ENCODE assay signal across 1 cellular context in genomic region chr1:116176306-116176789, GRCh38.
TF ChIP-seq lines count a peak whose summit lies in the region.

No MANE protein-coding gene starts in this region.

TF ChIP-seq in HepG2, 621 proteins besides CTCF, POLR2A, EP300 and RAD21 (continued from another document):
- TF ChIP-seq, protein P1, sequence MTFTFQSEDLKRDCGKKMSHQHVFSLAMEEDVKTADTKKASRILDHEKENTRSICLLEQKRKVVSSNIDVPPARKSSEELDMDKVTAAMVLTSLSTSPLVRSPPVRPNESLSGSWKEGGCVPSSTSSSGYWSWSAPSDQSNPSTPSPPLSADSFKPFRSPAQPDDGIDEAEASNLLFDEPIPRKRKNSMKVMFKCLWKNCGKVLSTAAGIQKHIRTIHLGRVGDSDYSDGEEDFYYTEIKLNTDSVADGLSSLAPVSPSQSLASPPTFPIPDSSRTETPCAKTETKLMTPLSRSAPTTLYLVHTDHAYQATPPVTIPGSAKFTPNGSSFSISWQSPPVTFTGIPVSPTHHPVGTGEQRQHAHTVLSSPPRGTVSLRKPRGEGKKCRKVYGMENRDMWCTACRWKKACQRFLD (CRISPR knock-in tag; IDR thresholded peaks at IDR 0.05; ENCODE audit: borderline replicate concordance), result no peak
- TF ChIP-seq, protein P2, sequence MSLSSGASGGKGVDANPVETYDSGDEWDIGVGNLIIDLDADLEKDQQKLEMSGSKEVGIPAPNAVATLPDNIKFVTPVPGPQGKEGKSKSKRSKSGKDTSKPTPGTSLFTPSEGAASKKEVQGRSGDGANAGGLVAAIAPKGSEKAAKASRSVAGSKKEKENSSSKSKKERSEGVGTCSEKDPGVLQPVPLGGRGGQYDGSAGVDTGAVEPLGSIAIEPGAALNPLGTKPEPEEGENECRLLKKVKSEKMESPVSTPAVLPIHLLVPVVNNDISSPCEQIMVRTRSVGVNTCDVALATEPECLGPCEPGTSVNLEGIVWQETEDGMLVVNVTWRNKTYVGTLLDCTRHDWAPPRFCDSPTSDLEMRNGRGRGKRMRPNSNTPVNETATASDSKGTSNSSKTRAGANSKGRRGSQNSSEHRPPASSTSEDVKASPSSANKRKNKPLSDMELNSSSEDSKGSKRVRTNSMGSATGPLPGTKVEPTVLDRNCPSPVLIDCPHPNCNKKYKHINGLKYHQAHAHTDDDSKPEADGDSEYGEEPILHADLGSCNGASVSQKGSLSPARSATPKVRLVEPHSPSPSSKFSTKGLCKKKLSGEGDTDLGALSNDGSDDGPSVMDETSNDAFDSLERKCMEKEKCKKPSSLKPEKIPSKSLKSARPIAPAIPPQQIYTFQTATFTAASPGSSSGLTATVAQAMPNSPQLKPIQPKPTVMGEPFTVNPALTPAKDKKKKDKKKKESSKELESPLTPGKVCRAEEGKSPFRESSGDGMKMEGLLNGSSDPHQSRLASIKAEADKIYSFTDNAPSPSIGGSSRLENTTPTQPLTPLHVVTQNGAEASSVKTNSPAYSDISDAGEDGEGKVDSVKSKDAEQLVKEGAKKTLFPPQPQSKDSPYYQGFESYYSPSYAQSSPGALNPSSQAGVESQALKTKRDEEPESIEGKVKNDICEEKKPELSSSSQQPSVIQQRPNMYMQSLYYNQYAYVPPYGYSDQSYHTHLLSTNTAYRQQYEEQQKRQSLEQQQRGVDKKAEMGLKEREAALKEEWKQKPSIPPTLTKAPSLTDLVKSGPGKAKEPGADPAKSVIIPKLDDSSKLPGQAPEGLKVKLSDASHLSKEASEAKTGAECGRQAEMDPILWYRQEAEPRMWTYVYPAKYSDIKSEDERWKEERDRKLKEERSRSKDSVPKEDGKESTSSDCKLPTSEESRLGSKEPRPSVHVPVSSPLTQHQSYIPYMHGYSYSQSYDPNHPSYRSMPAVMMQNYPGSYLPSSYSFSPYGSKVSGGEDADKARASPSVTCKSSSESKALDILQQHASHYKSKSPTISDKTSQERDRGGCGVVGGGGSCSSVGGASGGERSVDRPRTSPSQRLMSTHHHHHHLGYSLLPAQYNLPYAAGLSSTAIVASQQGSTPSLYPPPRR (CRISPR knock-in tag; IDR thresholded peaks at IDR 0.05; ENCODE audit: borderline replicate concordance), result peak; percentile 76
- TF ChIP-seq ADNP (CRISPR knock-in tag; IDR thresholded peaks at IDR 0.05), result peak; percentile 34; the same call in 1 of the 2 replicates
- TF ChIP-seq NR2C2 (CRISPR knock-in tag; IDR thresholded peaks at IDR 0.05; ENCODE audit: borderline replicate concordance), result peak; percentile 76; the same call in 1 of the 2 replicates
- peak; percentile 82 for TF ChIP-seq ISL2 (CRISPR knock-in tag; IDR thresholded peaks at IDR 0.05)
- TF ChIP-seq PHF20 (CRISPR knock-in tag; IDR thresholded peaks at IDR 0.05), result peak; percentile 35; the same call in 1 of the 2 replicates
- no peak for TF ChIP-seq SYNCRIP (IDR thresholded peaks at IDR 0.05; ENCODE audit: insufficient read depth, low read depth, low read length)
- peak; percentile 27; the same call in 1 of the 2 replicates for TF ChIP-seq SPEN (CRISPR knock-in tag; IDR thresholded peaks at IDR 0.05; ENCODE audit: low read depth)
- peak; percentile 29; the same call in 1 of the 2 replicates for TF ChIP-seq ZFX (CRISPR knock-in tag; IDR thresholded peaks at IDR 0.05; ENCODE audit: low read depth)
- TF ChIP-seq TARDBP (CRISPR knock-in tag; IDR thresholded peaks at IDR 0.05), result peak; percentile 60; the same call in 1 of the 2 replicates
- TF ChIP-seq ZNF562 (CRISPR knock-in tag; IDR thresholded peaks at IDR 0.05; ENCODE audit: borderline replicate concordance), result no peak
- no peak for TF ChIP-seq ZFP36 (IDR thresholded peaks at IDR 0.05; ENCODE audit: borderline replicate concordance, low read depth, low read length, partially characterized antibody)
- TF ChIP-seq, protein P3, sequence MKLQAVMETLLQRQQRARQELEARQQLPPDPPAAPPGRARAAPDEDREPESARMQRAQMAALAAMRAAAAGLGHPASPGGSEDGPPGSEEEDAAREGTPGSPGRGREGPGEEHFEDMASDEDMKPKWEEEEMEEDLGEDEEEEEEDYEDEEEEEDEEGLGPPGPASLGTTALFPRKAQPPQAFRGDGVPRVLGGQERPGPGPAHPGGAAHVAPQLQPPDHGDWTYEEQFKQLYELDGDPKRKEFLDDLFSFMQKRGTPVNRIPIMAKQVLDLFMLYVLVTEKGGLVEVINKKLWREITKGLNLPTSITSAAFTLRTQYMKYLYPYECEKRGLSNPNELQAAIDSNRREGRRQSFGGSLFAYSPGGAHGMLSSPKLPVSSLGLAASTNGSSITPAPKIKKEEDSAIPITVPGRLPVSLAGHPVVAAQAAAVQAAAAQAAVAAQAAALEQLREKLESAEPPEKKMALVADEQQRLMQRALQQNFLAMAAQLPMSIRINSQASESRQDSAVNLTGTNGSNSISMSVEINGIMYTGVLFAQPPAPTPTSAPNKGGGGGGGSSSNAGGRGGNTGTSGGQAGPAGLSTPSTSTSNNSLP (IDR thresholded peaks at IDR 0.05; ENCODE audit: low read depth, low read length), result no peak
- peak; percentile 27; the same call in 1 of the 2 replicates for TF ChIP-seq MIER3 (CRISPR knock-in tag; IDR thresholded peaks at IDR 0.05; ENCODE audit: borderline replicate concordance)
- TF ChIP-seq ZSCAN9 (CRISPR knock-in tag; IDR thresholded peaks at IDR 0.05; ENCODE audit: borderline replicate concordance), result peak; percentile 45; the same call in 1 of the 2 replicates
- 0 out of 2 replicates have a peak, but pooled peaks have one; percentile 42 for TF ChIP-seq DPF2 (CRISPR knock-in tag; IDR thresholded peaks at IDR 0.05; ENCODE audit: borderline replicate concordance, low read depth)
- peak; percentile 79 for TF ChIP-seq SOX5 (CRISPR knock-in tag; IDR thresholded peaks at IDR 0.05; ENCODE audit: borderline replicate concordance)
- no peak for TF ChIP-seq CBX5 (CRISPR knock-in tag; IDR thresholded peaks at IDR 0.05; ENCODE audit: borderline replicate concordance)
- TF ChIP-seq IRF2 (CRISPR knock-in tag; IDR thresholded peaks at IDR 0.05), result no peak; the same call in 1 of the 2 replicates
- TF ChIP-seq ZNF263 (CRISPR knock-in tag; IDR thresholded peaks at IDR 0.05), result 0 out of 2 replicates have a peak, but pooled peaks have one; percentile 20
- TF ChIP-seq BRCA1 (CRISPR knock-in tag; IDR thresholded peaks at IDR 0.05), result no peak
- TF ChIP-seq KDM6A (CRISPR knock-in tag; IDR thresholded peaks at IDR 0.05; ENCODE audit: low read depth), result peak; percentile 42; the same call in 1 of the 2 replicates
